In the genomic region with DNA sequence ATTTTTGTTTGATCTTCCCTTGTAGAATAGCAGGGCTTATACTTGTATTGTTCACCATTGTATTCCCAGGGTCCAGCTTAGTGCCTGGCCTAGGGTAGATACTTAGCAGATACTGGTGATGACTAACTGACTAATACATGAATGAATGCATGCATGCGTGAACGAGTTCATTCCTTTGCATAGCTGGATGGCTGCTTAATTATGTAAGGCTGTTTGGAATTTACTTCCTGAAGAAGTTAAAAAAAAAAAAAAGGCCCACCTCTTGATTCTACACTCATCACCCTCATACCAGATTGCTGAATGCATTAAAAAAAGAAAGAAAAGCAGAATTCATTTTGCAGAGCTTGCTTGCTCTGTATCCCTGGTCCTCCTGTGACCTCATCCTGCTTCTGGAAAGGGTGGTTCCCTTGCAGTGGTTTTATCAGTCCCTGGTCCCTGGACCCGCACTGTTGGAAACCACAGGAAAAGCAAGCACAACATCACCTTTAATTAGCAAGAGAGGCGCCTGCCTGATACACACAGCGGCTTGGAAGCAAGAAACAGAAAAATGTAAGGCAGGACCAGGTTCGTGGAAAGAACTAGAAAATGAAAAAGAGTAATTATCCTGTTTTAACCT, we compare ENCODE assay signal across 12 cellular contexts.
DNase-seq lines count a peak whose midpoint lies in the region; ATAC-seq and TF ChIP-seq lines count a peak whose summit lies in the region.
"Had no signal": no experiment of that assay in that cellular context is flagged by ENCODE, and none has a peak within 500 bp of the region (broad histone marks: within the 10 kb centered on the region; RNA-seq: fewer than 3 reads in every experiment).

No MANE protein-coding gene starts in this region.

- intact Hi-C loops in mammary epithelial cell (cut with micrococcal nuclease) = loop anchor here (2.0 kb wide), 1 partner anchor 99 kb away; no protein-coding TSS in a partner anchor

- no TSS peak for BruUV-seq in mammary epithelial cell (replicated peaks; lab: Mats Ljungman, UMichigan)

- 32% methylated on average over 6 of the region's 6 CpGs for WGBS in mammary epithelial cell (ENCODE audit: low coverage, missing lambda C conversion rate)

- DNase-seq in AG10803 (ENCODE audit: low read depth) (peak; percentile 96), HT1080 (ENCODE audit: low read depth) (peak; percentile 88), mammary epithelial cell (peak; percentile 87), kidney tubule cell (ENCODE audit: low spot score) (peak; percentile 99), COLO668 (lab: John Stamatoyannopoulos, UW; ENCODE audit: unreplicated experiment) (no peak)
- no peak for DNase-seq in activated CD4-positive, alpha-beta T cell treated with anti-CD3 and anti-CD28 coated beads for 48 hours
- DNase-seq: activated CD4-positive, alpha-beta T cell treated with anti-CD3 and anti-CD28 coated beads, Interleukin-2, amount 50 U/mL, for 48 hours; activated effector memory CD4-positive, alpha-beta T cell treated with Interleukin-2 at 50 U/mL for 16 hours; stimulated activated CD4-positive, alpha-beta T cell treated with anti-CD3 and anti-CD28 coated beads, Interleukin-4, amount 100 ng/mL, for 24 hours; stimulated activated naive CD8-positive, alpha-beta T cell treated with anti-CD3 and anti-CD28 coated beads, Interleukin-15, amount 100 ng/mL, for 72 hours had no signal

- peak overlapping the region; percentile 70 for H3K27ac ChIP-seq in mammary epithelial cell (ENCODE audit: insufficient read depth, low read depth, low read length)

- dilution Hi-C loops in mammary epithelial cell (cut with HindIII; ENCODE audit: low sequenced_read_pairs) = loop anchor here (5.0 kb wide), 1 partner anchor 55 kb away; no protein-coding TSS in a partner anchor

- peak overlapping the region; percentile 33 for H3K4me2 ChIP-seq in mammary epithelial cell (ENCODE audit: insufficient read depth, low read depth, low read length)

- no peaks in the 10 kb centered on the region for H4K20me1 ChIP-seq in mammary epithelial cell (ENCODE audit: insufficient read depth, low read length)

- TF ChIP-seq CTCF in AG10803 (conservative IDR thresholded peaks at IDR 0.05; ENCODE audit: low read length) = no peak
- no peak for TF ChIP-seq CTCF in mammary epithelial cell (conservative IDR thresholded peaks at IDR 0.05 in 1 of 2, IDR thresholded peaks at IDR 0.05 in 1 of 2; ENCODE audit: extremely low read depth in 1 of 2, insufficient read depth in 1 of 2, low read depth in 1 of 2, low read length in 2 of 2)

- H3K79me2 ChIP-seq in mammary epithelial cell (ENCODE audit: insufficient read depth, low read length) = no peaks in the 10 kb centered on the region

- CTCF ChIA-PET in mammary epithelial cell (lab: Charles Lee; ENCODE audit: low non-redundant PET) = interaction anchor here (0.7 kb wide), 1 partner anchor 272 kb away, joined by 3 read pairs; no protein-coding TSS in a partner anchor

- no peak overlapping the region for H3K4me3 ChIP-seq in AG10803 (ENCODE audit: low read length)
- no peak overlapping the region for H3K4me3 ChIP-seq in mammary epithelial cell (replicated peaks in 1 of 3; ENCODE audit: insufficient read depth in 1 of 3, low read depth in 2 of 3, low read length in 3 of 3)

- in situ Hi-C loops in mammary epithelial cell (cut with MboI; ENCODE audit: low sequenced_read_pairs in 2 of 2) = no loop called here

- no peaks in the 10 kb centered on the region for H3K36me3 ChIP-seq in mammary epithelial cell (ENCODE audit: insufficient read depth, low read length)

- H2AFZ ChIP-seq in mammary epithelial cell (ENCODE audit: low read depth, low read length) = peak overlapping the region; percentile 57

- ATAC-seq in HG02623 (IDR thresholded peaks at IDR 0.05; ENCODE audit: unreplicated experiment) = no peak
- ATAC-seq in HG03342 (IDR thresholded peaks at IDR 0.05; ENCODE audit: unreplicated experiment) = no peak
- ATAC-seq: stimulated activated naive CD8-positive, alpha-beta T cell treated with anti-CD3 and anti-CD28 coated beads, Interleukin-15, amount 100 ng/mL, for 72 hours had no signal

- no peaks in the 10 kb centered on the region for H3K27me3 ChIP-seq in mammary epithelial cell (ENCODE audit: insufficient read depth, low read length)

- peak overlapping the region; percentile 7 for H3K9ac ChIP-seq in mammary epithelial cell (ENCODE audit: insufficient read depth, low read length)

- no peaks in the 10 kb centered on the region for H3K9me3 ChIP-seq in mammary epithelial cell (replicated peaks; ENCODE audit: insufficient read depth, low read length)

- H3K4me1 ChIP-seq in mammary epithelial cell (ENCODE audit: insufficient read depth, low read length) = peaks cover 26% of the 10 kb centered on the region

Comparison
In these comparisons a context has a peak if more than half of its experiments do, and no peak if none do; other contexts are left out.
1. DNase-seq: peak in AG10803 (single experiment), HT1080 (single experiment), mammary epithelial cell (single experiment) and kidney tubule cell (single experiment); none in activated CD4-positive, alpha-beta T cell treated with anti-CD3 and anti-CD28 coated beads for 48 hours (single experiment) and COLO668 (single experiment).